ENCODE assay signal across 19 cellular contexts in genomic region chr18:24678626-24679025, GRCh38.
"Had no signal": no experiment of that assay in that cellular context is flagged by ENCODE, and none has a peak within 500 bp of the region (broad histone marks: within the 10 kb centered on the region; RNA-seq: fewer than 3 reads in every experiment).

No MANE protein-coding gene starts in this region.

- H3K27me3 ChIP-seq: colonic mucosa, heart left ventricle, neutrophil, right lobe of liver, spleen had no signal

- H3K4me3 ChIP-seq: colonic mucosa, heart left ventricle, lung, mucosa of descending colon, psoas muscle, right lobe of liver, spleen had no signal

- H3K4me1 Mint-ChIP-seq: naive thymus-derived CD8-positive, alpha-beta T cell; stimulated activated naive B cell treated with anti-CD40 and anti-IgM and Interleukin-4, amounts not matched to agents 10 μg/mL and 1 μg/mL and 100 μg/mL, for 72 hours had no signal

- H3K36me3 Mint-ChIP-seq: naive thymus-derived CD8-positive, alpha-beta T cell; stimulated activated naive B cell treated with anti-CD40 and anti-IgM and Interleukin-4, amounts not matched to agents 10 μg/mL and 1 μg/mL and 100 μg/mL, for 72 hours had no signal

- H3K27ac Mint-ChIP-seq: naive thymus-derived CD8-positive, alpha-beta T cell; stimulated activated naive B cell treated with anti-CD40 and anti-IgM and Interleukin-4, amounts not matched to agents 10 μg/mL and 1 μg/mL and 100 μg/mL, for 72 hours had no signal

- DNase-seq: colonic mucosa; dermis blood vessel endothelial cell; erythroblast; heart left ventricle; left colon; left ventricle myocardium superior; mucosa of descending colon; naive thymus-derived CD8-positive, alpha-beta T cell; psoas muscle; right lobe of liver; spleen; stimulated activated CD4-positive, alpha-beta T cell treated with anti-CD3 and anti-CD28 coated beads, Interleukin-15, amount 100 ng/mL, for 24 hours; stimulated activated CD4-positive, alpha-beta T cell treated with anti-CD3 and anti-CD28 coated beads, Interleukin-1b, Interleukin-23, amount 100 ng/mL, for 48 hours; stimulated activated CD4-positive, alpha-beta T cell treated with anti-CD3 and anti-CD28 coated beads, Interleukin-4, amount 100 ng/mL, for 24 hours; stimulated activated naive B cell treated with anti-CD40 and anti-IgM and Interleukin-4, amounts not matched to agents 10 μg/mL and 1 μg/mL and 100 μg/mL, for 72 hours; stimulated activated naive CD8-positive, alpha-beta T cell treated with anti-CD3 and anti-CD28 coated beads, Interleukin-15, amount 100 ng/mL, for 72 hours; trophoblast cell had no signal

- H3K9me3 Mint-ChIP-seq: stimulated activated naive B cell treated with anti-CD40 and anti-IgM and Interleukin-4, amounts not matched to agents 10 μg/mL and 1 μg/mL and 100 μg/mL, for 72 hours; stimulated activated naive CD8-positive, alpha-beta T cell treated with anti-CD3 and anti-CD28 coated beads, Interleukin-15, amount 100 ng/mL, for 72 hours had no signal

- ATAC-seq: heart left ventricle; left colon; left ventricle myocardium superior; mucosa of descending colon; naive thymus-derived CD8-positive, alpha-beta T cell; psoas muscle; right lobe of liver; stimulated activated naive B cell treated with anti-CD40 and anti-IgM and Interleukin-4, amounts not matched to agents 10 μg/mL and 1 μg/mL and 100 μg/mL, for 72 hours; stimulated activated naive CD8-positive, alpha-beta T cell treated with anti-CD3 and anti-CD28 coated beads, Interleukin-15, amount 100 ng/mL, for 72 hours had no signal

- H3K4me3 Mint-ChIP-seq: naive thymus-derived CD8-positive, alpha-beta T cell; stimulated activated naive B cell treated with anti-CD40 and anti-IgM and Interleukin-4, amounts not matched to agents 10 μg/mL and 1 μg/mL and 100 μg/mL, for 72 hours; stimulated activated naive CD8-positive, alpha-beta T cell treated with anti-CD3 and anti-CD28 coated beads, Interleukin-15, amount 100 ng/mL, for 72 hours had no signal

- H3K36me3 ChIP-seq: colonic mucosa, heart left ventricle, neutrophil, right lobe of liver, spleen had no signal
